ENCODE assay signal across 16 cellular contexts in the genomic region with DNA sequence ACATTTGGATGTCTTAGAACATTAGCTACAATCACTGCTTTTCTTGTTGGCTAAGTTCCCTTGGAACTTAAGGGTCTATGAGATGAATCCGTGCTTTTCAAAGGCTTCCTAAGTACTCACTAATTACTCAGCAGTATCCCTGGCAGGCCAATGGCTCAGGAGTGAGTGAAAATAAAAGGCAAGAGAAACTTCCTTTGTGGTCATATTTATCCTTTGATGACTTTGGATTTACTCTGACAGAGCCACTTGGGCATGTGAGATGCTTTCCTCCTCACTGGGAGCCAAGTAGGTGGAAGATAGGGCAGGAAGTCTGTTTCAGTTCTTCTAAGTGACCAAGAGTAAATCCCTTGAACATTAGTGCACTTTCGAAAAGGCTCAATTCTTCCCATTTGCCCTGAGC.
A peak's percentile ranks its signal among the peaks of the same experiment; 100 is the strongest.
DNase-seq lines count a peak whose midpoint lies in the region; ATAC-seq and TF ChIP-seq lines count a peak whose summit lies in the region.
"Had no signal": no experiment of that assay in that cellular context is flagged by ENCODE, and none has a peak within 500 bp of the region (broad histone marks: within the 10 kb centered on the region; RNA-seq: fewer than 3 reads in every experiment).

No MANE protein-coding gene starts in this region.

- peak; percentile 30 for DNase-seq in right atrium auricular region (ENCODE audit: low spot score)
- DNase-seq in right cardiac atrium, result no peak
- DNase-seq in PC-3, result peak; percentile 46
- DNase-seq in kidney tubule cell (ENCODE audit: low spot score), result peak; percentile 22
- no peak for DNase-seq in uterus
- DNase-seq in naive thymus-derived CD4-positive, alpha-beta T cell, result no peak
- DNase-seq in activated naive CD8-positive, alpha-beta T cell treated with anti-CD3 and anti-CD28 coated beads for 36 hours, result no peak
- DNase-seq: C1 segment of cervical spinal cord; CD8-positive, alpha-beta T cell; COR-L47; DMS153; DMS79 treated with DMSO at 0.1 percent for 48 hours; EL; H7 had no signal

- H3K9ac ChIP-seq in PC-3 (ENCODE audit: low read length), result no peak overlapping the region

- intact Hi-C loops in right cardiac atrium (cut with DNase I), result loop anchor here in 1 of 4 donors (10.0 kb wide), 1 partner anchor 236 kb away; a partner anchor contains a TSS
- intact Hi-C loops in PC-3 (cut with micrococcal nuclease), result no loop called here
- intact Hi-C loops in uterus (cut with DNase I; ENCODE audit: low total_unique reads), result no loop called here
- intact Hi-C loops in naive thymus-derived CD4-positive, alpha-beta T cell (cut with micrococcal nuclease), result no loop called here

- no peaks in the 10 kb centered on the region for H3K36me3 ChIP-seq in right atrium auricular region
- no peaks in the 10 kb centered on the region for H3K36me3 ChIP-seq in PC-3 (ENCODE audit: low read depth, low read length)
- no peaks in the 10 kb centered on the region for H3K36me3 ChIP-seq in uterus
- no peaks in the 10 kb centered on the region for H3K36me3 ChIP-seq in naive thymus-derived CD4-positive, alpha-beta T cell (ENCODE audit: control insufficient read depth in 2 of 3, insufficient read depth in 3 of 3, low read length in 3 of 3)

- H3K27me3 Mint-ChIP-seq in naive thymus-derived CD4-positive, alpha-beta T cell, result peaks cover 0 to 15% (median 3%) of the 10 kb centered on the region in 5 donors
- no peaks in the 10 kb centered on the region for H3K27me3 Mint-ChIP-seq in activated naive CD8-positive, alpha-beta T cell treated with anti-CD3 and anti-CD28 coated beads for 36 hours
- H3K27me3 Mint-ChIP-seq: B cell had no signal

- no peaks in the 10 kb centered on the region for H3K36me3 Mint-ChIP-seq in naive thymus-derived CD4-positive, alpha-beta T cell
- H3K36me3 Mint-ChIP-seq in activated naive CD8-positive, alpha-beta T cell treated with anti-CD3 and anti-CD28 coated beads for 36 hours, result no peaks in the 10 kb centered on the region
- H3K36me3 Mint-ChIP-seq: CD8-positive, alpha-beta T cell had no signal

- POLR2A ChIA-PET in PC-3 (lab: Charles Lee; ENCODE audit: unreplicated experiment), result no interaction called here
- POLR2A ChIA-PET in naive thymus-derived CD4-positive, alpha-beta T cell (lab: Charles Lee), result no interaction called here

- no peak overlapping the region for H3K27ac ChIP-seq in right atrium auricular region
- H3K27ac ChIP-seq in right cardiac atrium (ENCODE audit: low read length), result no peak overlapping the region
- H3K27ac ChIP-seq in PC-3 (ENCODE audit: low read length), result no peak overlapping the region
- H3K27ac ChIP-seq in uterus, result no peak overlapping the region
- no peak overlapping the region for H3K27ac ChIP-seq in naive thymus-derived CD4-positive, alpha-beta T cell (ENCODE audit: low read depth, low read length)

- ATAC-seq in right cardiac atrium, result no peak
- no peak for ATAC-seq in PC-3
- ATAC-seq in naive thymus-derived CD4-positive, alpha-beta T cell, result no peak
- ATAC-seq: CD8-positive, alpha-beta T cell; GM23338 had no signal

- no peaks in the 10 kb centered on the region for H3K79me2 ChIP-seq in PC-3 (ENCODE audit: low read length)

- WGBS in right cardiac atrium, result 75% methylated on average over 2 of the region's 2 CpGs

- no peak for TF ChIP-seq CTCF in right atrium auricular region (IDR thresholded peaks at IDR 0.05)
- no peak for TF ChIP-seq CTCF in PC-3 (conservative IDR thresholded peaks at IDR 0.05; ENCODE audit: low read depth, low read length)
- TF ChIP-seq CTCF in uterus (IDR thresholded peaks at IDR 0.05), result no peak

- H3K27ac Mint-ChIP-seq in naive thymus-derived CD4-positive, alpha-beta T cell, result no peak overlapping the region
- no peak overlapping the region for H3K27ac Mint-ChIP-seq in activated naive CD8-positive, alpha-beta T cell treated with anti-CD3 and anti-CD28 coated beads for 36 hours
- H3K27ac Mint-ChIP-seq: B cell; CD8-positive, alpha-beta T cell; GM23338 had no signal

- H3K9me3 ChIP-seq in right atrium auricular region, result no peaks in the 10 kb centered on the region
- H3K9me3 ChIP-seq in right cardiac atrium (ENCODE audit: control insufficient read depth, low read length), result no peaks in the 10 kb centered on the region
- no peaks in the 10 kb centered on the region for H3K9me3 ChIP-seq in PC-3 (ENCODE audit: low read length)
- no peaks in the 10 kb centered on the region for H3K9me3 ChIP-seq in uterus
- H3K9me3 ChIP-seq in naive thymus-derived CD4-positive, alpha-beta T cell (ENCODE audit: control insufficient read depth in 2 of 3, low read length in 3 of 3), result no peaks in the 10 kb centered on the region

- H4K20me1 ChIP-seq in PC-3 (ENCODE audit: low read length), result no peaks in the 10 kb centered on the region

- H3K4me1 Mint-ChIP-seq in naive thymus-derived CD4-positive, alpha-beta T cell, result no peaks in the 10 kb centered on the region
- H3K4me1 Mint-ChIP-seq in activated naive CD8-positive, alpha-beta T cell treated with anti-CD3 and anti-CD28 coated beads for 36 hours, result no peaks in the 10 kb centered on the region
- H3K4me1 Mint-ChIP-seq: B cell had no signal

- H3K4me1 ChIP-seq in right atrium auricular region (no peaks in the 10 kb centered on the region), right cardiac atrium (ENCODE audit: control insufficient read depth, insufficient read depth, low read length) (peaks cover 2% of the 10 kb centered on the region), PC-3 (ENCODE audit: insufficient read depth, low read length) (peaks cover 26% of the 10 kb centered on the region), uterus (no peaks in the 10 kb centered on the region)
- H3K4me1 ChIP-seq in naive thymus-derived CD4-positive, alpha-beta T cell (ENCODE audit: control insufficient read depth in 2 of 2, insufficient read depth in 2 of 2, low read length in 2 of 2), result no peaks in the 10 kb centered on the region

- H3K9me2 ChIP-seq in PC-3 (replicated peaks; ENCODE audit: low read length), result no peaks in the 10 kb centered on the region

- no peak overlapping the region for H2AFZ ChIP-seq in PC-3 (ENCODE audit: low read length)
- H2AFZ ChIP-seq: GM23338 had no signal

- no TSS peak for BruUV-seq in PC-3 (replicated peaks; lab: Mats Ljungman, UMichigan)

- no peak overlapping the region for H3K4me2 ChIP-seq in PC-3 (ENCODE audit: low read length)
- H3K4me2 ChIP-seq: GM23338 had no signal

- H3K4me3 ChIP-seq in right atrium auricular region (no peak overlapping the region), right cardiac atrium (ENCODE audit: low read length) (no peak overlapping the region), PC-3 (ENCODE audit: low read length) (no peak overlapping the region), uterus (no peak overlapping the region)
- H3K4me3 ChIP-seq in naive thymus-derived CD4-positive, alpha-beta T cell (ENCODE audit: low read length), result no peak overlapping the region
- H3K4me3 ChIP-seq: GM23338 had no signal

- H3K9me3 Mint-ChIP-seq in naive thymus-derived CD4-positive, alpha-beta T cell, result peaks cover 0 to 5% (median 0%) of the 10 kb centered on the region in 11 donors
- no peaks in the 10 kb centered on the region for H3K9me3 Mint-ChIP-seq in activated naive CD8-positive, alpha-beta T cell treated with anti-CD3 and anti-CD28 coated beads for 36 hours
- H3K9me3 Mint-ChIP-seq: CD8-positive, alpha-beta T cell; GM23338 had no signal

- H3F3A ChIP-seq in PC-3 (ENCODE audit: low read length, unreplicated experiment), result no peaks in the 10 kb centered on the region

- H3K27me3 ChIP-seq in right atrium auricular region (no peaks in the 10 kb centered on the region), right cardiac atrium (ENCODE audit: control insufficient read depth, insufficient read depth) (no peaks in the 10 kb centered on the region), PC-3 (ENCODE audit: low read length) (no peaks in the 10 kb centered on the region), uterus (no peaks in the 10 kb centered on the region)
- no peaks in the 10 kb centered on the region for H3K27me3 ChIP-seq in naive thymus-derived CD4-positive, alpha-beta T cell (ENCODE audit: control insufficient read depth in 2 of 2, insufficient read depth in 2 of 2, low read length in 2 of 2)

- H3K4me3 Mint-ChIP-seq in naive thymus-derived CD4-positive, alpha-beta T cell, result no peak overlapping the region
- no peak overlapping the region for H3K4me3 Mint-ChIP-seq in activated naive CD8-positive, alpha-beta T cell treated with anti-CD3 and anti-CD28 coated beads for 36 hours
- H3K4me3 Mint-ChIP-seq: B cell; CD8-positive, alpha-beta T cell; GM23338 had no signal

- CTCF ChIA-PET in PC-3 (lab: Charles Lee), result no interaction called here
- CTCF ChIA-PET in naive thymus-derived CD4-positive, alpha-beta T cell (lab: Charles Lee), result no interaction called here

- no peak for TF ChIP-seq POLR2A in uterus (IDR thresholded peaks at IDR 0.05)

Comparison
In these comparisons a context has a peak if more than half of its experiments do, and no peak if none do; other contexts are left out.
1. DNase-seq: peak in right atrium auricular region (single experiment), PC-3 (single experiment) and kidney tubule cell (single experiment); none in right cardiac atrium (0 of 3), uterus (0 of 2), naive thymus-derived CD4-positive, alpha-beta T cell (0 of 9) and activated naive CD8-positive, alpha-beta T cell treated with anti-CD3 and anti-CD28 coated beads for 36 hours (single experiment).